Comparison of ENCODE assay signal across 8 cellular contexts in the genomic region with DNA sequence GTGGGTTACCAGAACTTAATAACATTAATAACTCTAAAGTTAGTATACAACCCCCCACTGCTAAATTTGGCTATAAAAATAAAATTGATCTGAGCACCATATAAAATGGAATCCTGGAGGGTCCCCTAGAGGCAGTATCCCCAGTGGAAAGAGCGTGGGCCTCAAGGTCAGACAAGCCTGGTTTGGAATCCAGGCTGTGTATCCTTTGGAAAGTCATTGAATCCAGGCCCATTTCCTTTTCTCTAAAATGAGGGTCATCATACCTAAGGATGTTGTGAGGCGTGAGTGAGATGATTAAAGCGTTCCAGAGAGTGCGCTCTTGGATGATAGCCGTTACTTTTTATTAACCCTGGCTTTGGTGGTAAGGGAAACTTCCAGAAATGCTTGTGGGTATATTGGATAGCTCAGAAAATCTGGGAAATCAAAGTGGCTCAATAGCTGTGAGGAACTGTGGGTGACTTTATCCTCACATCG. TPM values are rescaled to one million over a fixed set of nuclear protein-coding genes. Genes with fewer than 3 reads are reported as not detected.
DNase-seq lines count a peak whose midpoint lies in the region; ATAC-seq, FAIRE-seq and TF ChIP-seq lines count a peak whose summit lies in the region.

No MANE protein-coding gene starts in this region.

- DNase-seq in heart left ventricle: no peak
- DNase-seq in Right ventricle myocardium inferior (ENCODE audit: missing footprints): no peak
- DNase-seq in mesothelial cell of epicardium (ENCODE audit: low spot score in 2 of 2, unreplicated experiment in 2 of 2): no peak
- no peak for DNase-seq in uterus
- no peak for DNase-seq in NCI-H226
- no peak for DNase-seq in NCI-H524 treated with DMSO at 0.1 percent for 48 hours (lab: John Stamatoyannopoulos, UW)
- no peak for DNase-seq in frontal cortex (ENCODE audit: low spot score in 2 of 2)

- peak overlapping the region; percentile 89 to 100 (median 99) for H3K4me3 Mint-ChIP-seq in brain
- peak overlapping the region; percentile 99 for H3K4me3 Mint-ChIP-seq in mesothelial cell of epicardium

- H3K27ac ChIP-seq in heart left ventricle: peak overlapping the region; percentile 94 to 100 (median 98)
- peak overlapping the region; percentile 98 for H3K27ac ChIP-seq in uterus

- no peak for FAIRE-seq in frontal cortex (lab: Jason Lieb, UNC)

- H3K36me3 ChIP-seq in heart left ventricle (peaks cover 2 to 25% (median 19%) of the 10 kb centered on the region in 9 donors), uterus (no peaks in the 10 kb centered on the region)

- H3K4me3 ChIP-seq in heart left ventricle (peak overlapping the region in 10 of 12 donors; percentile 66 to 100 (median 90)), uterus (peak overlapping the region; percentile 85 to 90)

- H3K27me3 ChIP-seq in heart left ventricle: no peaks in the 10 kb centered on the region
- H3K27me3 ChIP-seq in uterus: no peaks in the 10 kb centered on the region

- H3K27ac Mint-ChIP-seq in brain (peak overlapping the region; percentile 99 to 100 (median 99)), mesothelial cell of epicardium (peak overlapping the region; percentile 100)

- H3K9me3 Mint-ChIP-seq in brain (peaks cover 21 to 29% (median 27%) of the 10 kb centered on the region in 5 experiments), mesothelial cell of epicardium (peaks cover 7% of the 10 kb centered on the region)

- peaks cover 71% of the 10 kb centered on the region for H3K4me1 Mint-ChIP-seq in brain
- peaks cover 51% of the 10 kb centered on the region for H3K4me1 Mint-ChIP-seq in mesothelial cell of epicardium

- peaks cover 0 to 16% (median 0%) of the 10 kb centered on the region in 12 donors for H3K9me3 ChIP-seq in heart left ventricle
- no peaks in the 10 kb centered on the region for H3K9me3 ChIP-seq in uterus

- 6 to 16% (median 13%) methylated on average over 6 of the region's 6 CpGs for WGBS in heart left ventricle, 4 donors

- no peak for ATAC-seq in heart left ventricle
- no peak for ATAC-seq in Right ventricle myocardium inferior

- TF ChIP-seq CTCF in heart left ventricle (IDR thresholded peaks at IDR 0.05): peak in 1 of 12 donors; percentile 7
- no peak for TF ChIP-seq CTCF in brain (conservative IDR thresholded peaks at IDR 0.05)
- no peak for TF ChIP-seq CTCF in mesothelial cell of epicardium (IDR thresholded peaks at IDR 0.05; ENCODE audit: unreplicated experiment)
- no peak for TF ChIP-seq CTCF in uterus (IDR thresholded peaks at IDR 0.05)

- peaks cover 17 to 52% (median 40%) of the 10 kb centered on the region in 12 donors for H3K4me1 ChIP-seq in heart left ventricle
- peaks cover 4 to 8% of the 10 kb centered on the region in 2 donors for H3K4me1 ChIP-seq in uterus

- H3K36me3 Mint-ChIP-seq in brain (peaks cover 42% of the 10 kb centered on the region), mesothelial cell of epicardium (peaks cover 26% of the 10 kb centered on the region)

- intact Hi-C loops in heart left ventricle (cut with DNase I): loop anchor here in 1 of 10 donors (2.0 kb wide), 1 partner anchor 24 kb away; no protein-coding TSS in a partner anchor
- intact Hi-C loops in Right ventricle myocardium inferior (cut with DNase I): loop anchor here (2.0 kb wide), 1 partner anchor 24 kb away; no protein-coding TSS in a partner anchor
- intact Hi-C loops in uterus (cut with DNase I; ENCODE audit: low total_unique reads): no loop called here

- H3K27me3 Mint-ChIP-seq in brain: peaks cover 14% of the 10 kb centered on the region
- no peaks in the 10 kb centered on the region for H3K27me3 Mint-ChIP-seq in mesothelial cell of epicardium (ENCODE audit: low read depth)

- TF ChIP-seq POLR2A in heart left ventricle (IDR thresholded peaks at IDR 0.05) (no peak), uterus (IDR thresholded peaks at IDR 0.05) (no peak)

RNA-seq across cellular contexts. Expression of gene ZNF436, which starts 0.7 kb away (rescaled TPM):
- total RNA-seq in heart left ventricle (10 to 100 TPM in 6 of 9 donors, 1 to 10 TPM in 3; 8.1 to 29.8 (median 14.2) TPM), Right ventricle myocardium inferior (13.4 TPM), mesothelial cell of epicardium (33.7 to 35.7 TPM (median 34.6 TPM) in 3 replicates), uterus (10 to 100 TPM; 12.1 to 88.8 (median 21.6) TPM), frontal cortex (111 TPM)
- polyA plus RNA-seq in heart left ventricle (1 to 10 TPM; 3.1 to 4.9 TPM), brain (ENCODE audit: insufficient read depth, low read depth, low replicate concordance) (12.2 TPM)

RNA-seq across cellular contexts. Expression of gene HNRNPR, which starts 26.2 kb away (rescaled TPM):
- total RNA-seq in heart left ventricle (10 to 100 TPM; 38.0 to 83.5 (median 69.2) TPM), Right ventricle myocardium inferior (59.3 TPM), mesothelial cell of epicardium (199 to 205 TPM (median 203 TPM) in 3 replicates), uterus (100 to 1,000 TPM in 2 of 4 donors, 10 to 100 TPM in 2; 29.7 to 230 (median 116) TPM), frontal cortex (159 TPM)
- polyA plus RNA-seq in heart left ventricle (10 to 100 TPM; 39.8 to 96.1 TPM), brain (ENCODE audit: insufficient read depth, low read depth, low replicate concordance) (126 TPM)

RNA-seq across cellular contexts. Expression of gene TCEA3, which starts 54.2 kb away (rescaled TPM):
- total RNA-seq in heart left ventricle: 10 to 100 TPM; 40.1 to 87.3 (median 59.1) TPM
- polyA plus RNA-seq in heart left ventricle: 10 to 100 TPM; 21.5 to 55.5 TPM
- total RNA-seq in Right ventricle myocardium inferior: 73.6 TPM
- 2.2 TPM for polyA plus RNA-seq in brain (ENCODE audit: insufficient read depth, low read depth, low replicate concordance)
- 8.0 to 10.0 TPM (median 9.9 TPM) in 3 replicates for total RNA-seq in mesothelial cell of epicardium
- total RNA-seq in uterus: 10 to 100 TPM; 20.6 to 70.9 (median 27.8) TPM
- 2.0 TPM for total RNA-seq in frontal cortex
